ENCODE assay signal across 1 cellular context in the genomic region with DNA sequence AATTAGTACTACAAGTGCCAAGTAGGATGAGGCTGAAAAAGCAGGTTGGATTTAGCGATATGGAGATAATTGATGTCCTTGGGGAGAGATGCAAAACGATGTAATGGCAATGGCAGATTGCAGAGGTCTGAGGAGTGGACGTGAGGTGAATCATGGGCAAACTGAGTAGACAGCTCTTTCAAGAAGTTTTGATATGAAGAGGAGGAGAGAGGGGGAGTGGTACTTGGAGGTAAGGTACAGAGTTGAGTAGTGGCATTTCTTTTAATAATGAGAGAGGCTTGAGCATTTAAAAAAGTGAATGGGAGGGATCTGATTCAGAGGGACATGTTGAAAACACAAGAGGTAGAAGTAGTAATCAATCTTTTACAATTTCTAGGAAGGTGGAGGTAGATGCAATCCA.
TF ChIP-seq lines count a peak whose summit lies in the region.

No MANE protein-coding gene starts in this region.

TF ChIP-seq in WTC11, 78 proteins besides CTCF, POLR2A, EP300 and RAD21:
- TF ChIP-seq NR3C1 (CRISPR knock-in tag; conservative IDR thresholded peaks at IDR 0.05; ENCODE audit: low read depth) (no peak), CBFB (CRISPR knock-in tag; IDR thresholded peaks at IDR 0.05; ENCODE audit: low read depth) (no peak), ATF6 (CRISPR knock-in tag; IDR thresholded peaks at IDR 0.05) (no peak), TP53 (CRISPR knock-in tag; IDR thresholded peaks at IDR 0.05) (no peak), MXD4 (CRISPR knock-in tag; IDR thresholded peaks at IDR 0.05; ENCODE audit: borderline replicate concordance) (no peak)
